In genomic region chr14:47541652-47542051, GRCh38 we compare ENCODE assay signal across 30 cellular contexts.
DNase-seq lines count a peak whose midpoint lies in the region; TF ChIP-seq lines count a peak whose summit lies in the region.
"Had no signal": no experiment of that assay in that cellular context is flagged by ENCODE, and none has a peak within 500 bp of the region (broad histone marks: within the 10 kb centered on the region; RNA-seq: fewer than 3 reads in every experiment).

No MANE protein-coding gene starts in this region.

- H3K4me3 Mint-ChIP-seq in neural crest cell, result peak overlapping the region; percentile 7
- H3K4me3 Mint-ChIP-seq in activated CD4-positive, alpha-beta memory T cell treated with anti-CD3 and anti-CD28 coated beads, Interleukin-2, amount 10 ng/mL, durations not matched to agents 7 days and 5 days, result no peak overlapping the region
- H3K4me3 Mint-ChIP-seq: activated T-helper 1 cell treated with anti-CD3 and anti-CD28 coated beads, Interleukin-12 subunit alpha, Interleukin-12 subunit beta, Interleukin-2, Interleukin-4 antibody, amounts not matched to agents 30 ng/mL and 10 ng/mL and 1 ng/mL, durations not matched to agents 14 hours and 24 hours and 36 hours had no signal

- CTCF ChIA-PET in activated CD4-positive, alpha-beta memory T cell treated with anti-CD3 and anti-CD28 coated beads, Interleukin-2, amount 10 ng/mL, durations not matched to agents 7 days and 5 days (lab: Charles Lee), result no interaction called here

- H3K27ac Mint-ChIP-seq in neural crest cell (ENCODE audit: unreplicated experiment), result peak overlapping the region; percentile 96
- H3K27ac Mint-ChIP-seq in activated CD4-positive, alpha-beta memory T cell treated with anti-CD3 and anti-CD28 coated beads, Interleukin-2, amount 10 ng/mL, durations not matched to agents 7 days and 5 days, result no peak overlapping the region
- H3K27ac Mint-ChIP-seq: activated T-helper 1 cell treated with anti-CD3 and anti-CD28 coated beads, Interleukin-12 subunit alpha, Interleukin-12 subunit beta, Interleukin-2, Interleukin-4 antibody, amounts not matched to agents 30 ng/mL and 10 ng/mL and 1 ng/mL, durations not matched to agents 14 hours and 24 hours and 36 hours had no signal

- no peaks in the 10 kb centered on the region for H3K36me3 Mint-ChIP-seq in neural crest cell (ENCODE audit: low read depth)
- no peaks in the 10 kb centered on the region for H3K36me3 Mint-ChIP-seq in activated CD4-positive, alpha-beta memory T cell treated with anti-CD3 and anti-CD28 coated beads, Interleukin-2, amount 10 ng/mL, durations not matched to agents 7 days and 5 days (ENCODE audit: low read depth)

- H3K4me1 Mint-ChIP-seq in neural crest cell, result peaks cover 38% of the 10 kb centered on the region
- H3K4me1 Mint-ChIP-seq in activated CD4-positive, alpha-beta memory T cell treated with anti-CD3 and anti-CD28 coated beads, Interleukin-2, amount 10 ng/mL, durations not matched to agents 7 days and 5 days, result no peaks in the 10 kb centered on the region

- peak; percentile 1 for DNase-seq in NCI-H82 (lab: John Stamatoyannopoulos, UW)
- DNase-seq in NCI-H82 treated with DMSO at 0.1 percent for 48 hours (lab: John Stamatoyannopoulos, UW; ENCODE audit: unreplicated experiment), result no peak
- DNase-seq in epidermal melanocyte (ENCODE audit: insufficient read length, low spot score), result peak; percentile 44
- DNase-seq in neural crest cell (ENCODE audit: low read depth, low spot score), result peak; percentile 5
- DNase-seq in activated T-cell treated with anti-CD3 and anti-CD28 coated beads for 4 hours, result no peak
- DNase-seq in NCI-H128 (lab: John Stamatoyannopoulos, UW; ENCODE audit: unreplicated experiment), result no peak
- no peak for DNase-seq in KG1 (lab: John Stamatoyannopoulos, UW)
- no peak for DNase-seq in activated CD4-positive, alpha-beta memory T cell treated with anti-CD3 and anti-CD28 coated beads, Interleukin-2, amount 10 ng/mL, durations not matched to agents 7 days and 5 days
- DNase-seq: activated CD4-positive, alpha-beta T cell treated with anti-CD3 and anti-CD28 coated beads, Interleukin-2, amount 50 U/mL, for 1 hour; activated CD4-positive, CD25-positive, alpha-beta regulatory T cell; activated naive CD4-positive, alpha-beta T cell treated with Interleukin-2 at 50 U/mL for 16 hours; brain microvascular endothelial cell; C1 segment of cervical spinal cord; Caco-2; cerebellar nuclear complex; DND-41; gastrocnemius medialis; Kasumi-1; left cardiac atrium; NCI-H1417 treated with DMSO at 0.1 percent for 48 hours; NCI-H446 treated with DMSO at 0.1 percent for 48 hours; nucleus accumbens; psoas muscle; RPMI8226; sigmoid colon; stimulated activated CD4-positive, alpha-beta T cell treated with anti-CD3 and anti-CD28 coated beads, Interleukin-4, amount 100 ng/mL, for 1 hour; stomach; T-helper 1 cell; tibial artery had no signal

- POLR2A ChIA-PET in activated CD4-positive, alpha-beta memory T cell treated with anti-CD3 and anti-CD28 coated beads, Interleukin-2, amount 10 ng/mL, durations not matched to agents 7 days and 5 days (lab: Charles Lee), result no interaction called here

- TF ChIP-seq CTCF in neural crest cell (conservative IDR thresholded peaks at IDR 0.05), result no peak

- no peaks in the 10 kb centered on the region for H3K27me3 Mint-ChIP-seq in neural crest cell (ENCODE audit: low read depth)
- H3K27me3 Mint-ChIP-seq in activated CD4-positive, alpha-beta memory T cell treated with anti-CD3 and anti-CD28 coated beads, Interleukin-2, amount 10 ng/mL, durations not matched to agents 7 days and 5 days, result no peaks in the 10 kb centered on the region

- H3K9me3 Mint-ChIP-seq in neural crest cell, result no peaks in the 10 kb centered on the region
- H3K9me3 Mint-ChIP-seq in activated CD4-positive, alpha-beta memory T cell treated with anti-CD3 and anti-CD28 coated beads, Interleukin-2, amount 10 ng/mL, durations not matched to agents 7 days and 5 days, result no peaks in the 10 kb centered on the region
- H3K9me3 Mint-ChIP-seq: activated T-helper 1 cell treated with anti-CD3 and anti-CD28 coated beads, Interleukin-12 subunit alpha, Interleukin-12 subunit beta, Interleukin-2, Interleukin-4 antibody, amounts not matched to agents 30 ng/mL and 10 ng/mL and 1 ng/mL, durations not matched to agents 14 hours and 24 hours and 36 hours had no signal

Comparison
In these comparisons a context has a peak if more than half of its experiments do, and no peak if none do; other contexts are left out.
1. DNase-seq: peak in NCI-H82 (single experiment), epidermal melanocyte (single experiment) and neural crest cell (single experiment); none in NCI-H82 treated with DMSO at 0.1 percent for 48 hours (single experiment), activated T-cell treated with anti-CD3 and anti-CD28 coated beads for 4 hours (single experiment), NCI-H128 (single experiment), KG1 (single experiment) and activated CD4-positive, alpha-beta memory T cell treated with anti-CD3 and anti-CD28 coated beads, Interleukin-2, amount 10 ng/mL, durations not matched to agents 7 days and 5 days (single experiment).